ENCODE assay signal across 1 cellular context in the genomic region with DNA sequence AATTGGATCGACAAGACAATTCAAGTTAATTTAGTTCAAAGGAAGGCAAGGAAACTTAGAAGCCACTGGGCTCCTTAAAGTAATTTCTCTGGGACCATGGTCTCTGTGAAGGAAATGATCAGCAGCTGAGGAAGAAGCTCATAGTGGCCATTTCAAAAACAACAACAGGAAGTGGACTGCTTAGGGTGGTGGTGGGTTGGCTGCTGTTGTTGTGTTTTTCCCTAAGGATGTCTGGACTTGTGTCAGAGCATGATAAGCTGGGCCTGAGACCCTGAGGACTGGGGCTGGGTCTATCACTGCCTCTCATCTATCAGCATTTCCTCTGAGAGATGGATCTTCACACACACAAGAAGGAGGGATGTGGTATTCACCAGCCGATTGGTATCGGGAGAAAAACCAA.
TF ChIP-seq lines count a peak whose summit lies in the region.

No MANE protein-coding gene starts in this region.

TF ChIP-seq in HepG2, 621 proteins besides CTCF, POLR2A, EP300 and RAD21 (continued from another document):
- TF ChIP-seq, protein P1, sequence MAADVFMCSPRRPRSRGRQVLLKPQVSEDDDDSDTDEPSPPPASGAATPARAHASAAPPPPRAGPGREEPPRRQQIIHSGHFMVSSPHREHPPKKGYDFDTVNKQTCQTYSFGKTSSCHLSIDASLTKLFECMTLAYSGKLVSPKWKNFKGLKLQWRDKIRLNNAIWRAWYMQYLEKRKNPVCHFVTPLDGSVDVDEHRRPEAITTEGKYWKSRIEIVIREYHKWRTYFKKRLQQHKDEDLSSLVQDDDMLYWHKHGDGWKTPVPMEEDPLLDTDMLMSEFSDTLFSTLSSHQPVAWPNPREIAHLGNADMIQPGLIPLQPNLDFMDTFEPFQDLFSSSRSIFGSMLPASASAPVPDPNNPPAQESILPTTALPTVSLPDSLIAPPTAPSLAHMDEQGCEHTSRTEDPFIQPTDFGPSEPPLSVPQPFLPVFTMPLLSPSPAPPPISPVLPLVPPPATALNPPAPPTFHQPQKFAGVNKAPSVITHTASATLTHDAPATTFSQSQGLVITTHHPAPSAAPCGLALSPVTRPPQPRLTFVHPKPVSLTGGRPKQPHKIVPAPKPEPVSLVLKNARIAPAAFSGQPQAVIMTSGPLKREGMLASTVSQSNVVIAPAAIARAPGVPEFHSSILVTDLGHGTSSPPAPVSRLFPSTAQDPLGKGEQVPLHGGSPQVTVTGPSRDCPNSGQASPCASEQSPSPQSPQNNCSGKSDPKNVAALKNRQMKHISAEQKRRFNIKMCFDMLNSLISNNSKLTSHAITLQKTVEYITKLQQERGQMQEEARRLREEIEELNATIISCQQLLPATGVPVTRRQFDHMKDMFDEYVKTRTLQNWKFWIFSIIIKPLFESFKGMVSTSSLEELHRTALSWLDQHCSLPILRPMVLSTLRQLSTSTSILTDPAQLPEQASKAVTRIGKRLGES (CRISPR knock-in tag; IDR thresholded peaks at IDR 0.05; ENCODE audit: borderline replicate concordance): no peak
- no peak for TF ChIP-seq CBX1 (IDR thresholded peaks at IDR 0.05; ENCODE audit: low read depth)
- TF ChIP-seq ZNF773 (CRISPR knock-in tag; IDR thresholded peaks at IDR 0.05; ENCODE audit: borderline replicate concordance): no peak
- TF ChIP-seq, protein P2, sequence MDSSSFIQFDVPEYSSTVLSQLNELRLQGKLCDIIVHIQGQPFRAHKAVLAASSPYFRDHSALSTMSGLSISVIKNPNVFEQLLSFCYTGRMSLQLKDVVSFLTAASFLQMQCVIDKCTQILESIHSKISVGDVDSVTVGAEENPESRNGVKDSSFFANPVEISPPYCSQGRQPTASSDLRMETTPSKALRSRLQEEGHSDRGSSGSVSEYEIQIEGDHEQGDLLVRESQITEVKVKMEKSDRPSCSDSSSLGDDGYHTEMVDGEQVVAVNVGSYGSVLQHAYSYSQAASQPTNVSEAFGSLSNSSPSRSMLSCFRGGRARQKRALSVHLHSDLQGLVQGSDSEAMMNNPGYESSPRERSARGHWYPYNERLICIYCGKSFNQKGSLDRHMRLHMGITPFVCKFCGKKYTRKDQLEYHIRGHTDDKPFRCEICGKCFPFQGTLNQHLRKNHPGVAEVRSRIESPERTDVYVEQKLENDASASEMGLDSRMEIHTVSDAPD (CRISPR knock-in tag; IDR thresholded peaks at IDR 0.05): no peak
- TF ChIP-seq, protein P3, sequence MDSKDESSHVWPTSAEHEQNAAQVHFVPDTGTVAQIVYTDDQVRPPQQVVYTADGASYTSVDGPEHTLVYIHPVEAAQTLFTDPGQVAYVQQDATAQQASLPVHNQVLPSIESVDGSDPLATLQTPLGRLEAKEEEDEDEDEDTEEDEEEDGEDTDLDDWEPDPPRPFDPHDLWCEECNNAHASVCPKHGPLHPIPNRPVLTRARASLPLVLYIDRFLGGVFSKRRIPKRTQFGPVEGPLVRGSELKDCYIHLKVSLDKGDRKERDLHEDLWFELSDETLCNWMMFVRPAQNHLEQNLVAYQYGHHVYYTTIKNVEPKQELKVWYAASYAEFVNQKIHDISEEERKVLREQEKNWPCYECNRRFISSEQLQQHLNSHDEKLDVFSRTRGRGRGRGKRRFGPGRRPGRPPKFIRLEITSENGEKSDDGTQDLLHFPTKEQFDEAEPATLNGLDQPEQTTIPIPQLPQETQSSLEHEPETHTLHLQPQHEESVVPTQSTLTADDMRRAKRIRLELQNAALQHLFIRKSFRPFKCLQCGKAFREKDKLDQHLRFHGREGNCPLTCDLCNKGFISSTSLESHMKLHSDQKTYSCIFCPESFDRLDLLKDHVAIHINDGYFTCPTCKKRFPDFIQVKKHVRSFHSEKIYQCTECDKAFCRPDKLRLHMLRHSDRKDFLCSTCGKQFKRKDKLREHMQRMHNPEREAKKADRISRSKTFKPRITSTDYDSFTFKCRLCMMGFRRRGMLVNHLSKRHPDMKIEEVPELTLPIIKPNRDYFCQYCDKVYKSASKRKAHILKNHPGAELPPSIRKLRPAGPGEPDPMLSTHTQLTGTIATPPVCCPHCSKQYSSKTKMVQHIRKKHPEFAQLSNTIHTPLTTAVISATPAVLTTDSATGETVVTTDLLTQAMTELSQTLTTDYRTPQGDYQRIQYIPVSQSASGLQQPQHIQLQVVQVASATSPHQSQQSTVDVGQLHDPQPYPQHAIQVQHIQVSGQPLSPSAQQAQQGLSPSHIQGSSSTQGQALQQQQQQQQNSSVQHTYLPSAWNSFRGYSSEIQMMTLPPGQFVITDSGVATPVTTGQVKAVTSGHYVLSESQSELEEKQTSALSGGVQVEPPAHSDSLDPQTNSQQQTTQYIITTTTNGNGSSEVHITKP (CRISPR knock-in tag; IDR thresholded peaks at IDR 0.05; ENCODE audit: low read depth): no peak
- no peak for TF ChIP-seq SIN3B (IDR thresholded peaks at IDR 0.05; ENCODE audit: low read length)
